8 cellular contexts compared by ENCODE assay signal in genomic region chr11:46845740-46846509, GRCh38. TPM values are rescaled to one million over a fixed set of nuclear protein-coding genes. Genes with fewer than 3 reads are reported as not detected.
DNase-seq lines count a peak whose midpoint lies in the region; ATAC-seq, FAIRE-seq and TF ChIP-seq lines count a peak whose summit lies in the region.

TSS of gene CKAP5 (minus strand) at chr11:46846280. CDS start at chr11:46821231, 25,049 bp downstream.

- POLR2A ChIA-PET in activated CD4-positive, alpha-beta T cell treated with anti-CD3 and anti-CD28 coated beads, Interleukin-2, amount 10 ng/mL, durations not matched to agents 7 days and 5 days (lab: Charles Lee): no interaction called here

- peak; percentile 94 for FAIRE-seq in GM19239 (lab: Jason Lieb, UNC)

- peak within 1 kb of the TSS; percentile 92 for H3K9ac ChIP-seq in BLaER1

- intact Hi-C loops in left colon (cut with DNase I, micrococcal nuclease): loop anchor here in 1 of 2 donors (2.0 kb wide), 1 partner anchor 19 kb away; no protein-coding TSS in a partner anchor

- peaks cover 5% of the 10 kb centered on the region for H3K9me3 ChIP-seq in BLaER1

- no peaks in the 10 kb centered on the region for H3K27me3 ChIP-seq in BLaER1

- peak within 1 kb of the TSS; percentile 88 for H3K4me2 ChIP-seq in BLaER1

- H3K36me3 ChIP-seq in BLaER1: peaks cover 28% of the 10 kb centered on the region

- H3K4me3 ChIP-seq in BLaER1: peak within 1 kb of the TSS; percentile 89
- peak within 1 kb of the TSS; percentile 86 for H3K4me3 ChIP-seq in coronary artery

- H3K27ac ChIP-seq in BLaER1: peak within 1 kb of the TSS; percentile 92
- H3K27ac ChIP-seq in coronary artery: peak within 1 kb of the TSS; percentile 68 to 86

- no peaks in the 10 kb centered on the region for H3K27me3 Mint-ChIP-seq in activated CD4-positive, alpha-beta T cell treated with anti-CD3 and anti-CD28 coated beads, Interleukin-2, amount 10 ng/mL, durations not matched to agents 7 days and 5 days

- no peak for TF ChIP-seq CTCF in coronary artery (IDR thresholded peaks at IDR 0.05)

- peak within 1 kb of the TSS; percentile 90 for H3K4me3 Mint-ChIP-seq in activated CD4-positive, alpha-beta T cell treated with anti-CD3 and anti-CD28 coated beads, Interleukin-2, amount 10 ng/mL, durations not matched to agents 7 days and 5 days

- DNase-seq in GM19239 (ENCODE audit: insufficient read length, low spot score) (peak; percentile 97), NCI-H524 (lab: John Stamatoyannopoulos, UW) (peak; percentile 75 to 89), coronary artery (ENCODE audit: low spot score) (peak; percentile 94), left colon (peak; percentile 89 to 93)
- peak; percentile 90 for DNase-seq in activated CD4-positive, alpha-beta T cell treated with anti-CD3 and anti-CD28 coated beads, Interleukin-2, amount 10 ng/mL, durations not matched to agents 7 days and 5 days
- DNase-seq in stimulated activated CD4-positive, alpha-beta T cell treated with anti-CD3 and anti-CD28 coated beads, Interleukin-1b, Interleukin-23, amount 100 ng/mL, for 4 hours (ENCODE audit: low read depth in 2 of 2): peak; percentile 71 to 78

- H3K4me1 ChIP-seq in BLaER1: peaks cover 49% of the 10 kb centered on the region

- H3K4me1 Mint-ChIP-seq in activated CD4-positive, alpha-beta T cell treated with anti-CD3 and anti-CD28 coated beads, Interleukin-2, amount 10 ng/mL, durations not matched to agents 7 days and 5 days: peaks cover 43% of the 10 kb centered on the region

- peaks cover 50% of the 10 kb centered on the region for H4K20me1 ChIP-seq in BLaER1

- H3K36me3 Mint-ChIP-seq in activated CD4-positive, alpha-beta T cell treated with anti-CD3 and anti-CD28 coated beads, Interleukin-2, amount 10 ng/mL, durations not matched to agents 7 days and 5 days (ENCODE audit: low read depth): peaks cover 13% of the 10 kb centered on the region

- ATAC-seq in HG03442 (IDR thresholded peaks at IDR 0.05; ENCODE audit: unreplicated experiment): peak; percentile 89
- peak; percentile 93 for ATAC-seq in left colon

- CTCF ChIA-PET in activated CD4-positive, alpha-beta T cell treated with anti-CD3 and anti-CD28 coated beads, Interleukin-2, amount 10 ng/mL, durations not matched to agents 7 days and 5 days (lab: Charles Lee): interaction anchor here (0.5 to 1.4 kb wide), 3 partner anchors 10 to 670 kb away, joined by 3 to 5 read pairs (median 3); no protein-coding TSS in a partner anchor

- peak within 1 kb of the TSS; percentile 98 for H3K27ac Mint-ChIP-seq in activated CD4-positive, alpha-beta T cell treated with anti-CD3 and anti-CD28 coated beads, Interleukin-2, amount 10 ng/mL, durations not matched to agents 7 days and 5 days

- H3K9me3 Mint-ChIP-seq in activated CD4-positive, alpha-beta T cell treated with anti-CD3 and anti-CD28 coated beads, Interleukin-2, amount 10 ng/mL, durations not matched to agents 7 days and 5 days: no peaks in the 10 kb centered on the region

RNA-seq across cellular contexts. Expression of gene CKAP5, which starts in this region (rescaled TPM):
- total RNA-seq in activated CD4-positive, alpha-beta T cell treated with anti-CD3 and anti-CD28 coated beads, Interleukin-2, amount 10 ng/mL, durations not matched to agents 7 days and 5 days: 100 to 1,000 TPM; 171 to 189 TPM
- 10 to 100 TPM; 50.4 to 68.0 TPM for total RNA-seq in left colon

Comparison
In these comparisons a context has a peak if more than half of its experiments do, and no peak if none do; other contexts are left out.
1. Peak in every context shown above with its lines: DNase-seq, ATAC-seq, H3K4me3 ChIP-seq and H3K27ac ChIP-seq.